ENCODE assay signal across 9 cellular contexts in genomic region chr1:50368179-50369007, GRCh38. TPM values are rescaled to one million over a fixed set of nuclear protein-coding genes. Genes with fewer than 3 reads are reported as not detected.
DNase-seq lines count a peak whose midpoint lies in the region; ATAC-seq and TF ChIP-seq lines count a peak whose summit lies in the region.
"Had no signal": no experiment of that assay in that cellular context is flagged by ENCODE, and none has a peak within 500 bp of the region (broad histone marks: within the 10 kb centered on the region; RNA-seq: fewer than 3 reads in every experiment).

No MANE protein-coding gene starts in this region.

- POLR2A ChIA-PET in activated CD8-positive, alpha-beta T cell treated with anti-CD3 and anti-CD28 coated beads, Interleukin-2, amount 10 ng/mL, durations not matched to agents 7 days and 5 days (lab: Charles Lee): no interaction called here

- peak overlapping the region in 1 of 2 donors; percentile 28 for H3K4me3 Mint-ChIP-seq in CD14-positive monocyte
- no peak overlapping the region for H3K4me3 Mint-ChIP-seq in activated CD8-positive, alpha-beta T cell treated with anti-CD3 and anti-CD28 coated beads, Interleukin-2, amount 10 ng/mL, durations not matched to agents 7 days and 5 days

- peaks cover 3% of the 10 kb centered on the region for H3K4me1 Mint-ChIP-seq in CD14-positive monocyte
- H3K4me1 Mint-ChIP-seq in activated CD8-positive, alpha-beta T cell treated with anti-CD3 and anti-CD28 coated beads, Interleukin-2, amount 10 ng/mL, durations not matched to agents 7 days and 5 days (ENCODE audit: low read depth): no peaks in the 10 kb centered on the region

- no peak for DNase-seq in CD14-positive monocyte (ENCODE audit: low spot score)
- DNase-seq in NCI-H1417 treated with DMSO at 0.1 percent for 48 hours (lab: John Stamatoyannopoulos, UW): peak; percentile 37
- peak; percentile 53 for DNase-seq in activated CD8-positive, alpha-beta T cell treated with anti-CD3 and anti-CD28 coated beads, Interleukin-2, amount 10 ng/mL, durations not matched to agents 7 days and 5 days
- DNase-seq in left ventricle myocardium superior: peak; percentile 32
- no peak for DNase-seq in skeletal muscle cell (ENCODE audit: low read depth)

- peaks cover 37 to 57% (median 39%) of the 10 kb centered on the region in 3 donors for H3K27me3 Mint-ChIP-seq in CD14-positive monocyte (ENCODE audit: low read depth in 3 of 3)
- H3K27me3 Mint-ChIP-seq in activated CD8-positive, alpha-beta T cell treated with anti-CD3 and anti-CD28 coated beads, Interleukin-2, amount 10 ng/mL, durations not matched to agents 7 days and 5 days (ENCODE audit: low read depth): peaks cover 38% of the 10 kb centered on the region

- CTCF ChIA-PET in activated CD8-positive, alpha-beta T cell treated with anti-CD3 and anti-CD28 coated beads, Interleukin-2, amount 10 ng/mL, durations not matched to agents 7 days and 5 days (lab: Charles Lee): interaction anchor here (0.7 to 1.4 kb wide), 7 partner anchors 10 to 821 kb away, joined by 3 to 6 read pairs (median 4); no protein-coding TSS in a partner anchor

- ATAC-seq in GM18867 (IDR thresholded peaks at IDR 0.05; ENCODE audit: unreplicated experiment): peak; percentile 48
- ATAC-seq in activated CD8-positive, alpha-beta T cell treated with anti-CD3 and anti-CD28 coated beads, Interleukin-2, amount 10 ng/mL, durations not matched to agents 7 days and 5 days: peak; percentile 69
- ATAC-seq in left ventricle myocardium superior: peak; percentile 38
- no peak for ATAC-seq in GM18873 (IDR thresholded peaks at IDR 0.05; ENCODE audit: low FRiP score, unreplicated experiment)
- no peak for ATAC-seq in HG02852 (IDR thresholded peaks at IDR 0.05; ENCODE audit: unreplicated experiment)

- peak overlapping the region; percentile 22 for H3K4me3 ChIP-seq in skeletal muscle cell (ENCODE audit: low read depth, low read length)

- TF ChIP-seq CTCF in CD14-positive monocyte (IDR thresholded peaks at IDR 0.05): peak; percentile 83

- H3K36me3 Mint-ChIP-seq in CD14-positive monocyte: no peaks in the 10 kb centered on the region
- no peaks in the 10 kb centered on the region for H3K36me3 Mint-ChIP-seq in activated CD8-positive, alpha-beta T cell treated with anti-CD3 and anti-CD28 coated beads, Interleukin-2, amount 10 ng/mL, durations not matched to agents 7 days and 5 days (ENCODE audit: low read depth)

- H3K9me3 Mint-ChIP-seq in CD14-positive monocyte: no peaks in the 10 kb centered on the region
- no peaks in the 10 kb centered on the region for H3K9me3 Mint-ChIP-seq in activated CD8-positive, alpha-beta T cell treated with anti-CD3 and anti-CD28 coated beads, Interleukin-2, amount 10 ng/mL, durations not matched to agents 7 days and 5 days (ENCODE audit: insufficient read depth)

- intact Hi-C loops in CD14-positive monocyte (cut with micrococcal nuclease) (loop anchor here (5.0 kb wide), 2 partner anchors 239 to 334 kb away; no protein-coding TSS in a partner anchor), left ventricle myocardium superior (cut with micrococcal nuclease) (loop anchor here (10.0 kb wide), 1 partner anchor 336 kb away; no protein-coding TSS in a partner anchor)

- no peak overlapping the region for H3K27ac Mint-ChIP-seq in CD14-positive monocyte
- H3K27ac Mint-ChIP-seq in activated CD8-positive, alpha-beta T cell treated with anti-CD3 and anti-CD28 coated beads, Interleukin-2, amount 10 ng/mL, durations not matched to agents 7 days and 5 days: no peak overlapping the region

RNA-seq across cellular contexts. Expression of gene DMRTA2, which starts 54.9 kb away (rescaled TPM):
- not detected for polyA plus RNA-seq in CD14-positive monocyte
- total RNA-seq in activated CD8-positive, alpha-beta T cell treated with anti-CD3 and anti-CD28 coated beads, Interleukin-2, amount 10 ng/mL, durations not matched to agents 7 days and 5 days: not detected
- not detected for total RNA-seq in left ventricle myocardium superior
- total RNA-seq: glomerular endothelial cell had no signal

Comparison
In these comparisons a context has a peak if more than half of its experiments do, and no peak if none do; other contexts are left out.
1. DNase-seq: peak in NCI-H1417 treated with DMSO at 0.1 percent for 48 hours (single experiment), activated CD8-positive, alpha-beta T cell treated with anti-CD3 and anti-CD28 coated beads, Interleukin-2, amount 10 ng/mL, durations not matched to agents 7 days and 5 days (single experiment) and left ventricle myocardium superior (single experiment); none in CD14-positive monocyte (single experiment) and skeletal muscle cell (single experiment).
2. ATAC-seq: peak in GM18867 (single experiment), activated CD8-positive, alpha-beta T cell treated with anti-CD3 and anti-CD28 coated beads, Interleukin-2, amount 10 ng/mL, durations not matched to agents 7 days and 5 days (single experiment) and left ventricle myocardium superior (single experiment); none in GM18873 (single experiment) and HG02852 (single experiment).